In genomic region chr14:69260979-69261605, GRCh38 we compare ENCODE assay signal across 8 cellular contexts. TPM values are rescaled to one million over a fixed set of nuclear protein-coding genes. Genes with fewer than 3 reads are reported as not detected.
DNase-seq lines count a peak whose midpoint lies in the region; ATAC-seq, FAIRE-seq and TF ChIP-seq lines count a peak whose summit lies in the region.

No MANE protein-coding gene starts in this region.

- ATAC-seq in HG02642 (IDR thresholded peaks at IDR 0.05; ENCODE audit: poor library complexity, unreplicated experiment) = peak; percentile 56
- peak; percentile 68 for ATAC-seq in esophagus mucosa
- ATAC-seq in HG03159 (IDR thresholded peaks at IDR 0.05; ENCODE audit: unreplicated experiment) = no peak

- H3K4me1 Mint-ChIP-seq in nephron progenitor cell = peaks cover 34% of the 10 kb centered on the region

- peak; percentile 64 for TF ChIP-seq CTCF in nephron progenitor cell (IDR thresholded peaks at IDR 0.05)

- H3K4me3 Mint-ChIP-seq in nephron progenitor cell = peak overlapping the region; percentile 81

- no peaks in the 10 kb centered on the region for H3K9me3 Mint-ChIP-seq in nephron progenitor cell

- no peaks in the 10 kb centered on the region for H3K36me3 Mint-ChIP-seq in nephron progenitor cell (ENCODE audit: low read depth)

- FAIRE-seq in urothelium cell line (lab: Jason Lieb, UNC) = peak; percentile 93

- H3K27ac Mint-ChIP-seq in nephron progenitor cell = no peak overlapping the region

- peaks cover 91% of the 10 kb centered on the region for H3K27me3 Mint-ChIP-seq in nephron progenitor cell (ENCODE audit: low read depth, poor library complexity)

- DNase-seq in COR-L47 (lab: John Stamatoyannopoulos, UW) (peak; percentile 40), nephron progenitor cell (peak; percentile 62), urothelium cell line (ENCODE audit: low spot score) (peak; percentile 42), DMS114 treated with DMSO at 0.1 percent for 48 hours (lab: John Stamatoyannopoulos, UW; ENCODE audit: unreplicated experiment) (no peak)
- DNase-seq in activated CD4-positive, alpha-beta T cell treated with anti-CD3 and anti-CD28 coated beads, Interleukin-2, amount 50 U/mL, for 4 hours = peak; percentile 13 to 17

RNA-seq across cellular contexts. Expression of gene GALNT16, which starts 1.1 kb away (rescaled TPM):
- total RNA-seq in esophagus mucosa = 1.00 TPM
